ENCODE assay signal across 8 cellular contexts in genomic region chr6:159174263-159174974, GRCh38. TPM values are rescaled to one million over a fixed set of nuclear protein-coding genes. Genes with fewer than 3 reads are reported as not detected.
DNase-seq lines count a peak whose midpoint lies in the region; ATAC-seq, FAIRE-seq and TF ChIP-seq lines count a peak whose summit lies in the region.

No MANE protein-coding gene starts in this region.

- H3K27me3 ChIP-seq in breast epithelium: peaks cover 0 to 40% of the 10 kb centered on the region in 2 donors

- DNase-seq in NCI-H2081 (lab: John Stamatoyannopoulos, UW): peak; percentile 42 to 46
- DNase-seq in NCI-H2081 treated with DMSO at 0.1 percent for 48 hours (lab: John Stamatoyannopoulos, UW): no peak
- DNase-seq in NCI-H2107 treated with DMSO at 0.1 percent for 48 hours (lab: John Stamatoyannopoulos, UW; ENCODE audit: unreplicated experiment): peak; percentile 25
- DNase-seq in activated CD4-positive, CD25-positive, alpha-beta regulatory T cell (lab: John Stamatoyannopoulos, UW): peak; percentile 39 to 48 (median 44)
- DNase-seq in breast epithelium (ENCODE audit: low spot score in 2 of 2): peak; percentile 39 to 55
- DNase-seq in kidney: peak; percentile 90
- peak; percentile 75 to 79 for DNase-seq in stimulated activated CD4-positive, alpha-beta T cell treated with anti-CD3 and anti-CD28 coated beads, Interleukin-2, amount 100 ng/mL, for 24 hours

- peak; percentile 71 for ATAC-seq in HG02884 (IDR thresholded peaks at IDR 0.05; ENCODE audit: unreplicated experiment)

- no peak overlapping the region for H3K4me3 ChIP-seq in breast epithelium
- H3K4me3 ChIP-seq in kidney (ENCODE audit: low read length in 2 of 2): no peak overlapping the region

- H3K36me3 ChIP-seq in breast epithelium (no peaks in the 10 kb centered on the region), kidney (ENCODE audit: control insufficient read depth in 1 of 2, insufficient read depth in 2 of 2, low read length in 2 of 2) (no peaks in the 10 kb centered on the region)

- peaks cover 0 to 4% of the 10 kb centered on the region in 2 donors for H3K4me1 ChIP-seq in breast epithelium
- H3K4me1 ChIP-seq in kidney (ENCODE audit: control insufficient read depth in 1 of 2, insufficient read depth in 1 of 2, low read depth in 1 of 2, low read length in 2 of 2): no peaks in the 10 kb centered on the region

- no peaks in the 10 kb centered on the region for H3K9me3 ChIP-seq in breast epithelium
- no peaks in the 10 kb centered on the region for H3K9me3 ChIP-seq in kidney (ENCODE audit: control insufficient read depth in 1 of 2, low read length in 2 of 2)

- no peak overlapping the region for H3K9ac ChIP-seq in kidney (ENCODE audit: low read length in 2 of 2)

- no peak for TF ChIP-seq POLR2A in breast epithelium (IDR thresholded peaks at IDR 0.05)

- no peak overlapping the region for H3K27ac ChIP-seq in breast epithelium
- H3K27ac ChIP-seq in kidney (ENCODE audit: low read depth in 2 of 2, low read length in 2 of 2): no peak overlapping the region

- no peak for FAIRE-seq in kidney (lab: Jason Lieb, UNC)

- TF ChIP-seq CTCF in breast epithelium (IDR thresholded peaks at IDR 0.05): peak in 2 of 3 donors; percentile 60 to 68
- peak; percentile 80 for TF ChIP-seq CTCF in kidney (IDR thresholded peaks at IDR 0.05; ENCODE audit: borderline replicate concordance, extremely low read depth, insufficient read depth)

- intact Hi-C loops in breast epithelium (cut with DNase I; ENCODE audit: low total_unique reads) (no loop called here), kidney (cut with DNase I) (loop anchor here (10.0 kb wide), 1 partner anchor 470 kb away; no protein-coding TSS in a partner anchor)

RNA-seq across cellular contexts. Expression of gene FNDC1, which starts 5.2 kb away (rescaled TPM):
- total RNA-seq in breast epithelium (10 to 100 TPM in 1 of 3 donors, under 1 TPM in 2; 0.15 to 10.1 (median 0.33) TPM), kidney (1.3 TPM)
- polyA plus RNA-seq in kidney (ENCODE audit: insufficient read depth, low read depth, low replicate concordance): 0.69 TPM
